ENCODE assay signal across 25 cellular contexts in genomic region chr11:74280494-74280893, GRCh38. TPM values are rescaled to one million over a fixed set of nuclear protein-coding genes. Genes with fewer than 3 reads are reported as not detected.
"Had no signal": no experiment of that assay in that cellular context is flagged by ENCODE, and none has a peak within 500 bp of the region (broad histone marks: within the 10 kb centered on the region; RNA-seq: fewer than 3 reads in every experiment).

No MANE protein-coding gene starts in this region.

- H3K4me2 ChIP-seq: neural progenitor cell had no signal

- H2AFZ ChIP-seq: neural progenitor cell had no signal

- H3K4me1 ChIP-seq: breast epithelium, foreskin keratinocyte, neural progenitor cell, suprapubic skin, tibial nerve had no signal

- H3K27ac Mint-ChIP-seq: activated naive CD8-positive, alpha-beta T cell treated with anti-CD3 and anti-CD28 coated beads, Interleukin-2, amount 10 ng/mL, durations not matched to agents 7 days and 5 days; immature natural killer cell; mesothelial cell of epicardium; naive thymus-derived CD8-positive, alpha-beta T cell; neural progenitor cell; stimulated activated effector memory CD8-positive, alpha-beta T cell treated with anti-CD3 and anti-CD28 coated beads, Interleukin-12 subunit alpha, Interleukin-12 subunit beta, amount 100 ng/mL, for 72 hours had no signal

- H3K4me3 ChIP-seq: breast epithelium, neural progenitor cell, stomach, suprapubic skin, tibial nerve had no signal

- DNase-seq: activated CD4-positive, alpha-beta T cell treated with anti-CD3 and anti-CD28 coated beads for 4 hours; activated CD4-positive, alpha-beta T cell treated with anti-CD3 and anti-CD28 coated beads, Interleukin-2, amount 50 U/mL, for 48 hours; activated CD4-positive, CD25-positive, alpha-beta regulatory T cell; activated CD8-positive, alpha-beta memory T cell treated with anti-CD3 and anti-CD28 coated beads, Interleukin-2, amount 50 U/mL, for 48 hours; activated naive CD4-positive, alpha-beta T cell treated with Interleukin-2 at 50 U/mL for 16 hours; activated naive CD8-positive, alpha-beta T cell treated with anti-CD3 and anti-CD28 coated beads, Interleukin-2, amount 10 ng/mL, durations not matched to agents 7 days and 5 days; activated T-cell treated with anti-CD3 and anti-CD28 coated beads, Interleukin-2, amount 50 U/mL, for 48 hours; amniotic stem cell; effector memory CD4-positive, alpha-beta T cell; foreskin keratinocyte; immature natural killer cell; naive thymus-derived CD8-positive, alpha-beta T cell; small intestine; stimulated activated CD4-positive, alpha-beta T cell treated with anti-CD3 and anti-CD28 coated beads, Interleukin-2, amount 100 ng/mL, for 24 hours; stomach had no signal

- H3K36me3 ChIP-seq: breast epithelium, neural progenitor cell, stomach, suprapubic skin, tibial nerve had no signal

- H3K9me3 Mint-ChIP-seq: activated naive CD8-positive, alpha-beta T cell treated with anti-CD3 and anti-CD28 coated beads, Interleukin-2, amount 10 ng/mL, durations not matched to agents 7 days and 5 days; central memory CD8-positive, alpha-beta T cell; immature natural killer cell; mesothelial cell of epicardium; naive thymus-derived CD8-positive, alpha-beta T cell; neural progenitor cell; stimulated activated effector memory CD8-positive, alpha-beta T cell treated with anti-CD3 and anti-CD28 coated beads, Interleukin-12 subunit alpha, Interleukin-12 subunit beta, amount 100 ng/mL, for 72 hours had no signal

- ATAC-seq: foreskin keratinocyte; left lobe of liver; naive thymus-derived CD8-positive, alpha-beta T cell; sciatic nerve; stimulated activated effector memory CD8-positive, alpha-beta T cell treated with anti-CD3 and anti-CD28 coated beads, Interleukin-12 subunit alpha, Interleukin-12 subunit beta, amount 100 ng/mL, for 72 hours had no signal

- H3K36me3 Mint-ChIP-seq: activated naive CD8-positive, alpha-beta T cell treated with anti-CD3 and anti-CD28 coated beads, Interleukin-2, amount 10 ng/mL, durations not matched to agents 7 days and 5 days; immature natural killer cell; mesothelial cell of epicardium; naive thymus-derived CD8-positive, alpha-beta T cell; neural progenitor cell; stimulated activated effector memory CD8-positive, alpha-beta T cell treated with anti-CD3 and anti-CD28 coated beads, Interleukin-12 subunit alpha, Interleukin-12 subunit beta, amount 100 ng/mL, for 72 hours had no signal

- H3K9ac ChIP-seq: neural progenitor cell had no signal

- H3K4me1 Mint-ChIP-seq: activated naive CD8-positive, alpha-beta T cell treated with anti-CD3 and anti-CD28 coated beads, Interleukin-2, amount 10 ng/mL, durations not matched to agents 7 days and 5 days; central memory CD8-positive, alpha-beta T cell; immature natural killer cell; stimulated activated effector memory CD8-positive, alpha-beta T cell treated with anti-CD3 and anti-CD28 coated beads, Interleukin-12 subunit alpha, Interleukin-12 subunit beta, amount 100 ng/mL, for 72 hours had no signal

- H3K4me3 Mint-ChIP-seq: activated naive CD8-positive, alpha-beta T cell treated with anti-CD3 and anti-CD28 coated beads, Interleukin-2, amount 10 ng/mL, durations not matched to agents 7 days and 5 days; central memory CD8-positive, alpha-beta T cell; immature natural killer cell; mesothelial cell of epicardium; naive thymus-derived CD8-positive, alpha-beta T cell; neural progenitor cell; stimulated activated effector memory CD8-positive, alpha-beta T cell treated with anti-CD3 and anti-CD28 coated beads, Interleukin-12 subunit alpha, Interleukin-12 subunit beta, amount 100 ng/mL, for 72 hours had no signal

- H3K27me3 ChIP-seq: breast epithelium, foreskin keratinocyte, neural progenitor cell, stomach, suprapubic skin, tibial nerve had no signal

- H3K9me3 ChIP-seq: breast epithelium, stomach, suprapubic skin, tibial nerve had no signal

- H3K27ac ChIP-seq: breast epithelium, foreskin keratinocyte, neural progenitor cell, stomach, suprapubic skin, tibial nerve had no signal

RNA-seq across cellular contexts. Expression of gene P4HA3, which starts 30.9 kb away (rescaled TPM):
- total RNA-seq: activated CD8-positive, alpha-beta memory T cell treated with anti-CD3 and anti-CD28 coated beads for 36 hours; activated naive CD8-positive, alpha-beta T cell treated with anti-CD3 and anti-CD28 coated beads, Interleukin-2, amount 10 ng/mL, durations not matched to agents 7 days and 5 days; naive thymus-derived CD8-positive, alpha-beta T cell had no signal
